In genomic region chr20:59749293-59749680, GRCh38 we compare ENCODE assay signal across 14 cellular contexts.
DNase-seq lines count a peak whose midpoint lies in the region; ATAC-seq, FAIRE-seq and TF ChIP-seq lines count a peak whose summit lies in the region.
"Had no signal": no experiment of that assay in that cellular context is flagged by ENCODE, and none has a peak within 500 bp of the region (broad histone marks: within the 10 kb centered on the region; RNA-seq: fewer than 3 reads in every experiment).

No MANE protein-coding gene starts in this region.

- H3K27me3 Mint-ChIP-seq in astrocyte (ENCODE audit: low read depth, unreplicated experiment), result peaks cover 70% of the 10 kb centered on the region
- H3K27me3 Mint-ChIP-seq in stimulated activated naive CD8-positive, alpha-beta T cell treated with anti-CD3 and anti-CD28 coated beads, Interleukin-15, amount 100 ng/mL, for 72 hours, result peaks cover 46% of the 10 kb centered on the region

- H3K9me3 ChIP-seq in astrocyte (ENCODE audit: insufficient read depth, low read depth, low read length), result no peaks in the 10 kb centered on the region
- H3K9me3 ChIP-seq: pancreas had no signal

- no peaks in the 10 kb centered on the region for H3K4me1 ChIP-seq in astrocyte (ENCODE audit: insufficient read depth, low read length)
- H3K4me1 ChIP-seq: pancreas had no signal

- H3K4me2 ChIP-seq in astrocyte (ENCODE audit: low read length), result peak overlapping the region; percentile 39

- H3K27ac ChIP-seq in astrocyte (ENCODE audit: low read depth, low read length), result no peak overlapping the region
- H3K27ac ChIP-seq in substantia nigra (ENCODE audit: low read depth, low read length, poor library complexity, severe bottlenecking), result peak overlapping the region; percentile 1
- H3K27ac ChIP-seq: pancreas had no signal

- peaks cover 9% of the 10 kb centered on the region for H3K4me1 Mint-ChIP-seq in astrocyte (ENCODE audit: low read depth, unreplicated experiment)
- H3K4me1 Mint-ChIP-seq in stimulated activated naive CD8-positive, alpha-beta T cell treated with anti-CD3 and anti-CD28 coated beads, Interleukin-15, amount 100 ng/mL, for 72 hours, result no peaks in the 10 kb centered on the region

- H4K20me1 ChIP-seq in astrocyte (ENCODE audit: insufficient read depth, low read length), result no peaks in the 10 kb centered on the region

- no peak overlapping the region for H2AFZ ChIP-seq in astrocyte (ENCODE audit: low read depth, low read length)

- H3K9ac ChIP-seq in astrocyte (ENCODE audit: low read length), result no peak overlapping the region

- no peak overlapping the region for H3K4me3 ChIP-seq in astrocyte (ENCODE audit: insufficient read depth, low read depth, low read length)
- H3K4me3 ChIP-seq: pancreas had no signal

- no peak overlapping the region for H3K4me3 Mint-ChIP-seq in astrocyte (ENCODE audit: unreplicated experiment)
- no peak overlapping the region for H3K4me3 Mint-ChIP-seq in stimulated activated naive CD8-positive, alpha-beta T cell treated with anti-CD3 and anti-CD28 coated beads, Interleukin-15, amount 100 ng/mL, for 72 hours
- H3K4me3 Mint-ChIP-seq: activated T-cell treated with anti-CD3 and anti-CD28 coated beads, Interleukin-2, amount 50 U/mL, for 4 hours; memory B cell had no signal

- no peak for FAIRE-seq in astrocyte (lab: Jason Lieb, UNC)
- FAIRE-seq: pancreas had no signal

- H3K36me3 ChIP-seq in astrocyte (ENCODE audit: insufficient read depth, low read length), result no peaks in the 10 kb centered on the region
- H3K36me3 ChIP-seq: pancreas had no signal

- no peaks in the 10 kb centered on the region for H3K36me3 Mint-ChIP-seq in astrocyte (ENCODE audit: low read depth, unreplicated experiment)
- H3K36me3 Mint-ChIP-seq: memory B cell had no signal

- no peak for ATAC-seq in stimulated activated naive CD8-positive, alpha-beta T cell treated with anti-CD3 and anti-CD28 coated beads, Interleukin-15, amount 100 ng/mL, for 72 hours
- ATAC-seq: activated T-cell treated with anti-CD3 and anti-CD28 coated beads, Interleukin-2, amount 50 U/mL, for 4 hours; stimulated activated naive CD8-positive, alpha-beta T cell treated with anti-CD3 and anti-CD28 coated beads, Interleukin-15, Interleukin-2, amounts not matched to agents 100 U/mL and 50 U/mL, for 24 hours had no signal

- no peak overlapping the region for H3K27ac Mint-ChIP-seq in astrocyte (ENCODE audit: unreplicated experiment)
- H3K27ac Mint-ChIP-seq in stimulated activated naive CD8-positive, alpha-beta T cell treated with anti-CD3 and anti-CD28 coated beads, Interleukin-15, amount 100 ng/mL, for 72 hours, result no peak overlapping the region
- H3K27ac Mint-ChIP-seq: memory B cell had no signal

- no peaks in the 10 kb centered on the region for H3K79me2 ChIP-seq in astrocyte (ENCODE audit: insufficient read depth, low read length)

- H3K27me3 ChIP-seq in astrocyte (ENCODE audit: insufficient read depth, low read length), result no peaks in the 10 kb centered on the region

- H3K9me3 Mint-ChIP-seq in astrocyte (ENCODE audit: unreplicated experiment), result no peaks in the 10 kb centered on the region
- no peaks in the 10 kb centered on the region for H3K9me3 Mint-ChIP-seq in stimulated activated naive CD8-positive, alpha-beta T cell treated with anti-CD3 and anti-CD28 coated beads, Interleukin-15, amount 100 ng/mL, for 72 hours
- H3K9me3 Mint-ChIP-seq: activated T-cell treated with anti-CD3 and anti-CD28 coated beads, Interleukin-2, amount 50 U/mL, for 4 hours; memory B cell had no signal

- no peak for TF ChIP-seq CTCF in astrocyte (IDR thresholded peaks at IDR 0.05; ENCODE audit: insufficient read depth, low read depth, low read length)

- peak; percentile 5 for DNase-seq in ELR (ENCODE audit: low read depth)
- peak; percentile 39 for DNase-seq in astrocyte (ENCODE audit: low read depth)
- DNase-seq in hepatic stellate cell (ENCODE audit: low spot score), result peak; percentile 47
- peak in 23 of 49 donors; percentile 5 to 61 (median 20) for DNase-seq in substantia nigra (lab: John Stamatoyannopoulos, UW)
- no peak for DNase-seq in NCI-H748 treated with DMSO at 0.1 percent for 48 hours (lab: John Stamatoyannopoulos, UW)
- DNase-seq in stimulated activated CD4-positive, alpha-beta T cell treated with anti-CD3 and anti-CD28 coated beads, Interleukin-4, amount 100 ng/mL, for 4 hours, result no peak
- DNase-seq in central memory CD4-positive, alpha-beta T cell, result no peak
- no peak for DNase-seq in stimulated activated naive CD8-positive, alpha-beta T cell treated with anti-CD3 and anti-CD28 coated beads, Interleukin-15, amount 100 ng/mL, for 72 hours
- DNase-seq: activated T-cell treated with anti-CD3 and anti-CD28 coated beads, Interleukin-2, amount 50 U/mL, for 4 hours; NCI-H2171; pancreas; stimulated activated CD4-positive, alpha-beta T cell treated with anti-CD3 and anti-CD28 coated beads, Interleukin-4, amount 100 ng/mL, for 1 hour; stimulated activated naive CD8-positive, alpha-beta T cell treated with anti-CD3 and anti-CD28 coated beads, Interleukin-15, Interleukin-2, amounts not matched to agents 100 U/mL and 50 U/mL, for 24 hours had no signal

Comparison
In these comparisons a context has a peak if more than half of its experiments do, and no peak if none do; other contexts are left out.
1. DNase-seq: peak in ELR (single experiment), astrocyte (single experiment) and hepatic stellate cell (single experiment); none in NCI-H748 treated with DMSO at 0.1 percent for 48 hours (single experiment), stimulated activated CD4-positive, alpha-beta T cell treated with anti-CD3 and anti-CD28 coated beads, Interleukin-4, amount 100 ng/mL, for 4 hours (0 of 2), central memory CD4-positive, alpha-beta T cell (single experiment) and stimulated activated naive CD8-positive, alpha-beta T cell treated with anti-CD3 and anti-CD28 coated beads, Interleukin-15, amount 100 ng/mL, for 72 hours (0 of 2).